1 cellular context compared by ENCODE assay signal in the genomic region with DNA sequence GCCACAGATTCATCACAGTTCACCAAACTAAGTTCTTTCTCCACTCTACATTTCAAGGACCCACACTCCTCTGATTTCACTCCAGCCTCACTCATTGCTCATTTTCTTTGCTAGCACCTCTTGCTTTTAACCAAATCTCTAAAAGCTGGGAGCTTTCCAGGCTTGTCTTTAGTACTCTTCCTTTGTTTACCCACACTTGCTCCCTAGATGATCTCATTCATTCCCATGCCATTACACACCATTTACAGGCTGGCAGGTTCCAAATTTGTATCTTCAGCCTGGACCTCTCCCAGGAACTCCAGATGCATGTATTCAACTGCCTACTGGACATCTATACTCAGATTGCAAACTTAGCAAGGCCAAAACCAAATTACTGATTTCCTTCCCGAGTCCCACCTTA.
TF ChIP-seq lines count a peak whose summit lies in the region.

No MANE protein-coding gene starts in this region.

TF ChIP-seq in HepG2, 621 proteins besides CTCF, POLR2A, EP300 and RAD21 (continued from another document):
- TF ChIP-seq AKAP8 (CRISPR knock-in tag; IDR thresholded peaks at IDR 0.05) (no peak), NBN (conservative IDR thresholded peaks at IDR 0.05) (no peak), ZNF614 (CRISPR knock-in tag; IDR thresholded peaks at IDR 0.05; ENCODE audit: borderline replicate concordance) (0 out of 2 replicates have a peak, but pooled peaks have one; percentile 38), GATAD2A (CRISPR knock-in tag; IDR thresholded peaks at IDR 0.05) (0 out of 2 replicates have a peak, but pooled peaks have one; percentile 20), ZNF710 (CRISPR knock-in tag; IDR thresholded peaks at IDR 0.05; ENCODE audit: borderline replicate concordance) (0 out of 2 replicates have a peak, but pooled peaks have one; percentile 31), DPF2 (CRISPR knock-in tag; IDR thresholded peaks at IDR 0.05; ENCODE audit: borderline replicate concordance, low read depth) (no peak), FOSL2 (CRISPR knock-in tag; IDR thresholded peaks at IDR 0.05) (peak; percentile 84), MBD4 (IDR thresholded peaks at IDR 0.05; ENCODE audit: borderline replicate concordance, low read length) (no peak), RXRB (CRISPR knock-in tag; IDR thresholded peaks at IDR 0.05; ENCODE audit: borderline replicate concordance) (0 out of 2 replicates have a peak, but pooled peaks have one; percentile 15), MYC (CRISPR knock-in tag; IDR thresholded peaks at IDR 0.05; ENCODE audit: borderline replicate concordance) (no peak), ZNF292 (CRISPR knock-in tag; IDR thresholded peaks at IDR 0.05; ENCODE audit: borderline replicate concordance, low read depth) (no peak), FOXA1 (IDR thresholded peaks at IDR 0.05) (no peak), FOXA1 (CRISPR knock-in tag; IDR thresholded peaks at IDR 0.05) (peak; percentile 78), ZNF652 (CRISPR knock-in tag; IDR thresholded peaks at IDR 0.05; ENCODE audit: borderline replicate concordance, low read depth) (peak; percentile 56; the same call in 1 of the 2 replicates), ZNF841 (CRISPR knock-in tag; IDR thresholded peaks at IDR 0.05; ENCODE audit: borderline replicate concordance) (no peak), CBFB (CRISPR knock-in tag; IDR thresholded peaks at IDR 0.05) (no peak), ZKSCAN5 (CRISPR knock-in tag; IDR thresholded peaks at IDR 0.05) (no peak), GATA4 (IDR thresholded peaks at IDR 0.05; ENCODE audit: borderline replicate concordance, low read depth) (peak; percentile 17; the same call in 1 of the 2 replicates), JUN (CRISPR knock-in tag; IDR thresholded peaks at IDR 0.05) (peak; percentile 71), FOXK1 (CRISPR knock-in tag; IDR thresholded peaks at IDR 0.05; ENCODE audit: borderline replicate concordance, low read depth) (peak; percentile 33; the same call in 1 of the 2 replicates), NKX3-1 (CRISPR knock-in tag; IDR thresholded peaks at IDR 0.05) (no peak), RARA (CRISPR knock-in tag; IDR thresholded peaks at IDR 0.05) (no peak), HMG20A (CRISPR knock-in tag; IDR thresholded peaks at IDR 0.05; ENCODE audit: borderline replicate concordance) (peak; percentile 52; the same call in 1 of the 2 replicates), XBP1 (CRISPR knock-in tag; IDR thresholded peaks at IDR 0.05) (no peak), IRF2 (CRISPR knock-in tag; IDR thresholded peaks at IDR 0.05) (0 out of 2 replicates have a peak, but pooled peaks have one; percentile 34), NFIC (IDR thresholded peaks at IDR 0.05; ENCODE audit: low read length) (peak; percentile 45; the same call in 1 of the 2 replicates), HOMEZ (CRISPR knock-in tag; IDR thresholded peaks at IDR 0.05; ENCODE audit: low read depth) (0 out of 2 replicates have a peak, but pooled peaks have one; percentile 46), FOXA3 (CRISPR knock-in tag; IDR thresholded peaks at IDR 0.05) (peak; percentile 81), ZNF878 (CRISPR knock-in tag; IDR thresholded peaks at IDR 0.05) (no peak), ELF3 (CRISPR knock-in tag; IDR thresholded peaks at IDR 0.05) (peak; percentile 31; the same call in 1 of the 2 replicates)
- TF ChIP-seq, protein P1, sequence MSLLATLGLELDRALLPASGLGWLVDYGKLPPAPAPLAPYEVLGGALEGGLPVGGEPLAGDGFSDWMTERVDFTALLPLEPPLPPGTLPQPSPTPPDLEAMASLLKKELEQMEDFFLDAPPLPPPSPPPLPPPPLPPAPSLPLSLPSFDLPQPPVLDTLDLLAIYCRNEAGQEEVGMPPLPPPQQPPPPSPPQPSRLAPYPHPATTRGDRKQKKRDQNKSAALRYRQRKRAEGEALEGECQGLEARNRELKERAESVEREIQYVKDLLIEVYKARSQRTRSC (CRISPR knock-in tag; IDR thresholded peaks at IDR 0.05; ENCODE audit: low read depth): no peak
- TF ChIP-seq, protein P2, sequence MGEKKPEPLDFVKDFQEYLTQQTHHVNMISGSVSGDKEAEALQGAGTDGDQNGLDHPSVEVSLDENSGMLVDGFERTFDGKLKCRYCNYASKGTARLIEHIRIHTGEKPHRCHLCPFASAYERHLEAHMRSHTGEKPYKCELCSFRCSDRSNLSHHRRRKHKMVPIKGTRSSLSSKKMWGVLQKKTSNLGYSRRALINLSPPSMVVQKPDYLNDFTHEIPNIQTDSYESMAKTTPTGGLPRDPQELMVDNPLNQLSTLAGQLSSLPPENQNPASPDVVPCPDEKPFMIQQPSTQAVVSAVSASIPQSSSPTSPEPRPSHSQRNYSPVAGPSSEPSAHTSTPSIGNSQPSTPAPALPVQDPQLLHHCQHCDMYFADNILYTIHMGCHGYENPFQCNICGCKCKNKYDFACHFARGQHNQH (CRISPR knock-in tag; IDR thresholded peaks at IDR 0.05): 0 out of 2 replicates have a peak, but pooled peaks have one; percentile 23
- TF ChIP-seq, protein P3, sequence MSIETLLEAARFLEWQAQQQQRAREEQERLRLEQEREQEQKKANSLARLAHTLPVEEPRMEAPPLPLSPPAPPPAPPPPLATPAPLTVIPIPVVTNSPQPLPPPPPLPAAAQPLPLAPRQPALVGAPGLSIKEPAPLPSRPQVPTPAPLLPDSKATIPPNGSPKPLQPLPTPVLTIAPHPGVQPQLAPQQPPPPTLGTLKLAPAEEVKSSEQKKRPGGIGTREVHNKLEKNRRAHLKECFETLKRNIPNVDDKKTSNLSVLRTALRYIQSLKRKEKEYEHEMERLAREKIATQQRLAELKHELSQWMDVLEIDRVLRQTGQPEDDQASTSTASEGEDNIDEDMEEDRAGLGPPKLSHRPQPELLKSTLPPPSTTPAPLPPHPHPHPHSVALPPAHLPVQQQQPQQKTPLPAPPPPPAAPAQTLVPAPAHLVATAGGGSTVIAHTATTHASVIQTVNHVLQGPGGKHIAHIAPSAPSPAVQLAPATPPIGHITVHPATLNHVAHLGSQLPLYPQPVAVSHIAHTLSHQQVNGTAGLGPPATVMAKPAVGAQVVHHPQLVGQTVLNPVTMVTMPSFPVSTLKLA (IDR thresholded peaks at IDR 0.05): no peak
- TF ChIP-seq, protein P4, sequence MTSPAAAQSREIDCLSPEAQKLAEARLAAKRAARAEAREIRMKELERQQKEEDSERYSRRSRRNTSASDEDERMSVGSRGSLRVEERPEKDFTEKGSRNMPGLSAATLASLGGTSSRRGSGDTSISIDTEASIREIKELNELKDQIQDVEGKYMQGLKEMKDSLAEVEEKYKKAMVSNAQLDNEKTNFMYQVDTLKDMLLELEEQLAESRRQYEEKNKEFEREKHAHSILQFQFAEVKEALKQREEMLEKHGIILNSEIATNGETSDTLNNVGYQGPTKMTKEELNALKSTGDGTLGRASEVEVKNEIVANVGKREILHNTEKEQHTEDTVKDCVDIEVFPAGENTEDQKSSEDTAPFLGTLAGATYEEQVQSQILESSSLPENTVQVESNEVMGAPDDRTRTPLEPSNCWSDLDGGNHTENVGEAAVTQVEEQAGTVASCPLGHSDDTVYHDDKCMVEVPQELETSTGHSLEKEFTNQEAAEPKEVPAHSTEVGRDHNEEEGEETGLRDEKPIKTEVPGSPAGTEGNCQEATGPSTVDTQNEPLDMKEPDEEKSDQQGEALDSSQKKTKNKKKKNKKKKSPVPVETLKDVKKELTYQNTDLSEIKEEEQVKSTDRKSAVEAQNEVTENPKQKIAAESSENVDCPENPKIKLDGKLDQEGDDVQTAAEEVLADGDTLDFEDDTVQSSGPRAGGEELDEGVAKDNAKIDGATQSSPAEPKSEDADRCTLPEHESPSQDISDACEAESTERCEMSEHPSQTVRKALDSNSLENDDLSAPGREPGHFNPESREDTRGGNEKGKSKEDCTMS (CRISPR knock-in tag; conservative IDR thresholded peaks at IDR 0.05): no peak
- TF ChIP-seq, protein P5, sequence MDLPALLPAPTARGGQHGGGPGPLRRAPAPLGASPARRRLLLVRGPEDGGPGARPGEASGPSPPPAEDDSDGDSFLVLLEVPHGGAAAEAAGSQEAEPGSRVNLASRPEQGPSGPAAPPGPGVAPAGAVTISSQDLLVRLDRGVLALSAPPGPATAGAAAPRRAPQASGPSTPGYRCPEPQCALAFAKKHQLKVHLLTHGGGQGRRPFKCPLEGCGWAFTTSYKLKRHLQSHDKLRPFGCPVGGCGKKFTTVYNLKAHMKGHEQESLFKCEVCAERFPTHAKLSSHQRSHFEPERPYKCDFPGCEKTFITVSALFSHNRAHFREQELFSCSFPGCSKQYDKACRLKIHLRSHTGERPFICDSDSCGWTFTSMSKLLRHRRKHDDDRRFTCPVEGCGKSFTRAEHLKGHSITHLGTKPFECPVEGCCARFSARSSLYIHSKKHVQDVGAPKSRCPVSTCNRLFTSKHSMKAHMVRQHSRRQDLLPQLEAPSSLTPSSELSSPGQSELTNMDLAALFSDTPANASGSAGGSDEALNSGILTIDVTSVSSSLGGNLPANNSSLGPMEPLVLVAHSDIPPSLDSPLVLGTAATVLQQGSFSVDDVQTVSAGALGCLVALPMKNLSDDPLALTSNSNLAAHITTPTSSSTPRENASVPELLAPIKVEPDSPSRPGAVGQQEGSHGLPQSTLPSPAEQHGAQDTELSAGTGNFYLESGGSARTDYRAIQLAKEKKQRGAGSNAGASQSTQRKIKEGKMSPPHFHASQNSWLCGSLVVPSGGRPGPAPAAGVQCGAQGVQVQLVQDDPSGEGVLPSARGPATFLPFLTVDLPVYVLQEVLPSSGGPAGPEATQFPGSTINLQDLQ (CRISPR knock-in tag; IDR thresholded peaks at IDR 0.05): no peak
TF ChIP-seq in HepG2: peak in this region for 25.
